ENCODE assay signal across 1 cellular context in the genomic region with DNA sequence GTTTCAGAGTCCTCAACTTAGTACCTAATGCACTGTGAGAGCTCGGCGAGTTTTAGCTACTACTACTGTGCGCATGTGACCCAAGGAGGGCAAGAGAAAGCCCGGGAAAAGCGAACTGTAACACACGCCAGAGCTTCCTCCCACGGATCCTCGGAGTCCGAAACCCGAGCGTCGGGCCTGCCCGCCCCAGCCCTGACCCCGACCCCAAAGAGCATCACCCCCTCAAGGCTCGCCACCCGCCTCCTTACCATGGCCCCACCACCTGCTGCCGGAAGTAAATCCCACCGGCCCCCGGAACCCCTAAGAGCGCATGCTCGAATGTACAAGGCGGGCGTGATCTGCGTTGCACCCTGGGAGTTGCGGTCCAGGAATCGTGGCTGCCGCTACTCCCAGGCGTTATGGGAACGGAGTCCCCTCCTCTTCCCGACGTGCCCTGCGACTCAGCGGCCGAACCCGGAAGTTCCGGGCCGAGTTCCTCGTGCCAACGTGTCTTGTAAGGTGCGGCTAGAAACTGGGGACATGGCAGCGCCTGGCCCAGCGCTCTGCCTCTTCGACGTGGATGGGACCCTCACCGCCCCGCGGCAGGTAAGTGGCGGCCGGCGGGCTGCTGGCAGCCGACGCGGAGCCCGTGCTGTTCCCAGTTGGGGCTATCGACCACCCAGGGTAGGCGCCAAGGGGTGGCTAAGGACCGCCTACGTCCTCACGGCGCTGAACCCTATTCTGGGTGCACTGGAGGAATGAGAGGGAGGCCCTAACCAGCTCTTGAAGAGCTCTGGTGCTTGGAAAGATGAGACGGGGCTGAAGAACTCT.
TF ChIP-seq lines count a peak whose summit lies in the region.

A gene (plus strand): TSS at position 476 of the 810 bp plus-strand sequence. CDS start 44 bp downstream, at position 520.
A gene with protein sequence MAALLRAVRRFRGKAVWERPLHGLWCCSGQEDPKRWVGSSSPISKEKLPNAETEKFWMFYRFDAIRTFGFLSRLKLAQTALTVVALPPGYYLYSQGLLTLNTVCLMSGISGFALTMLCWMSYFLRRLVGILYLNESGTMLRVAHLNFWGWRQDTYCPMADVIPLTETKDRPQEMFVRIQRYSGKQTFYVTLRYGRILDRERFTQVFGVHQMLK (minus strand): TSS at position 276 of the 810 bp plus-strand sequence. CDS start 25 bp downstream, at position 251.

TF ChIP-seq in H1, 55 proteins besides CTCF, POLR2A, EP300 and RAD21:
- peak; percentile 79 for TF ChIP-seq CREB1 (IDR thresholded peaks at IDR 0.05)
- peak in 1 of 2 experiments; percentile 91; a peak in 2 of 4 replicates for TF ChIP-seq HDAC2 (IDR thresholded peaks at IDR 0.05; ENCODE audit: borderline replicate concordance in 1 of 2, low read depth in 2 of 2, low read length in 2 of 2)
- no peak for TF ChIP-seq JUN (IDR thresholded peaks at IDR 0.05; ENCODE audit: low read depth, low read length)
- TF ChIP-seq BRCA1 (IDR thresholded peaks at IDR 0.05; ENCODE audit: low read depth, low read length): no peak
- peak; percentile 55 for TF ChIP-seq TAF7 (optimal IDR thresholded peaks at IDR 0.05; ENCODE audit: borderline replicate concordance, low read depth, low read length)
- TF ChIP-seq SAP30 (IDR thresholded peaks at IDR 0.05; ENCODE audit: insufficient read depth, insufficient replicate concordance, low read length): peak; percentile 98
- 0 out of 2 replicates have a peak, but pooled peaks have one; percentile 24 for TF ChIP-seq TBP (IDR thresholded peaks at IDR 0.05; ENCODE audit: low read depth, low read length)
- TF ChIP-seq, protein P1, sequence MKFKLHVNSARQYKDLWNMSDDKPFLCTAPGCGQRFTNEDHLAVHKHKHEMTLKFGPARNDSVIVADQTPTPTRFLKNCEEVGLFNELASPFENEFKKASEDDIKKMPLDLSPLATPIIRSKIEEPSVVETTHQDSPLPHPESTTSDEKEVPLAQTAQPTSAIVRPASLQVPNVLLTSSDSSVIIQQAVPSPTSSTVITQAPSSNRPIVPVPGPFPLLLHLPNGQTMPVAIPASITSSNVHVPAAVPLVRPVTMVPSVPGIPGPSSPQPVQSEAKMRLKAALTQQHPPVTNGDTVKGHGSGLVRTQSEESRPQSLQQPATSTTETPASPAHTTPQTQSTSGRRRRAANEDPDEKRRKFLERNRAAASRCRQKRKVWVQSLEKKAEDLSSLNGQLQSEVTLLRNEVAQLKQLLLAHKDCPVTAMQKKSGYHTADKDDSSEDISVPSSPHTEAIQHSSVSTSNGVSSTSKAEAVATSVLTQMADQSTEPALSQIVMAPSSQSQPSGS (IDR thresholded peaks at IDR 0.05; ENCODE audit: low read length): no peak
- no peak; the same call in none of the 2 replicates for TF ChIP-seq YY1 (IDR thresholded peaks at IDR 0.05; ENCODE audit: low read depth, low read length)
- TF ChIP-seq RXRA (IDR thresholded peaks at IDR 0.05; ENCODE audit: insufficient read depth, low read depth, low read length): no peak
- no peak for TF ChIP-seq CTBP2 (IDR thresholded peaks at IDR 0.05; ENCODE audit: borderline replicate concordance, insufficient read depth, insufficient read length, low read length)
- TF ChIP-seq, protein P2, sequence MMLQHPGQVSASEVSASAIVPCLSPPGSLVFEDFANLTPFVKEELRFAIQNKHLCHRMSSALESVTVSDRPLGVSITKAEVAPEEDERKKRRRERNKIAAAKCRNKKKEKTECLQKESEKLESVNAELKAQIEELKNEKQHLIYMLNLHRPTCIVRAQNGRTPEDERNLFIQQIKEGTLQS (IDR thresholded peaks at IDR 0.05; ENCODE audit: insufficient read depth, low read depth, low read length): no peak
- TF ChIP-seq SIX5 (IDR thresholded peaks at IDR 0.05; ENCODE audit: low read depth, low read length): peak; percentile 46
- TF ChIP-seq RNF2 (IDR thresholded peaks at IDR 0.05; ENCODE audit: borderline replicate concordance, low read depth, low read length, missing control alignments, poor library complexity, severe bottlenecking): no peak
- TF ChIP-seq POLR2AphosphoS5 (IDR thresholded peaks at IDR 0.05; ENCODE audit: low read depth, low read length): peak; percentile 75; the same call in 1 of the 2 replicates
- no peak for TF ChIP-seq FOSL1 (IDR thresholded peaks at IDR 0.05; ENCODE audit: insufficient read depth, low read depth, low read length)
- no peak for TF ChIP-seq POU5F1 (IDR thresholded peaks at IDR 0.05; ENCODE audit: low read depth, low read length)
- peak; percentile 90 for TF ChIP-seq GABPA (IDR thresholded peaks at IDR 0.05; ENCODE audit: borderline replicate concordance, insufficient read depth, low read length)
- TF ChIP-seq ASH2L (IDR thresholded peaks at IDR 0.05; ENCODE audit: low read length): peak; percentile 80
- TF ChIP-seq SP2 (IDR thresholded peaks at IDR 0.05; ENCODE audit: low read length): no peak
- 0 out of 2 replicates have a peak, but pooled peaks have one; percentile 76 for TF ChIP-seq RBBP5 (IDR thresholded peaks at IDR 0.05; ENCODE audit: borderline replicate concordance, low read depth, low read length)
- TF ChIP-seq BACH1 (IDR thresholded peaks at IDR 0.05; ENCODE audit: low read length): no peak
- no peak for TF ChIP-seq HDAC6 (IDR thresholded peaks at IDR 0.05; ENCODE audit: low read depth, low read length)
- no peak for TF ChIP-seq NRF1 (IDR thresholded peaks at IDR 0.05; ENCODE audit: low read depth, low read length)
- TF ChIP-seq, protein P3, sequence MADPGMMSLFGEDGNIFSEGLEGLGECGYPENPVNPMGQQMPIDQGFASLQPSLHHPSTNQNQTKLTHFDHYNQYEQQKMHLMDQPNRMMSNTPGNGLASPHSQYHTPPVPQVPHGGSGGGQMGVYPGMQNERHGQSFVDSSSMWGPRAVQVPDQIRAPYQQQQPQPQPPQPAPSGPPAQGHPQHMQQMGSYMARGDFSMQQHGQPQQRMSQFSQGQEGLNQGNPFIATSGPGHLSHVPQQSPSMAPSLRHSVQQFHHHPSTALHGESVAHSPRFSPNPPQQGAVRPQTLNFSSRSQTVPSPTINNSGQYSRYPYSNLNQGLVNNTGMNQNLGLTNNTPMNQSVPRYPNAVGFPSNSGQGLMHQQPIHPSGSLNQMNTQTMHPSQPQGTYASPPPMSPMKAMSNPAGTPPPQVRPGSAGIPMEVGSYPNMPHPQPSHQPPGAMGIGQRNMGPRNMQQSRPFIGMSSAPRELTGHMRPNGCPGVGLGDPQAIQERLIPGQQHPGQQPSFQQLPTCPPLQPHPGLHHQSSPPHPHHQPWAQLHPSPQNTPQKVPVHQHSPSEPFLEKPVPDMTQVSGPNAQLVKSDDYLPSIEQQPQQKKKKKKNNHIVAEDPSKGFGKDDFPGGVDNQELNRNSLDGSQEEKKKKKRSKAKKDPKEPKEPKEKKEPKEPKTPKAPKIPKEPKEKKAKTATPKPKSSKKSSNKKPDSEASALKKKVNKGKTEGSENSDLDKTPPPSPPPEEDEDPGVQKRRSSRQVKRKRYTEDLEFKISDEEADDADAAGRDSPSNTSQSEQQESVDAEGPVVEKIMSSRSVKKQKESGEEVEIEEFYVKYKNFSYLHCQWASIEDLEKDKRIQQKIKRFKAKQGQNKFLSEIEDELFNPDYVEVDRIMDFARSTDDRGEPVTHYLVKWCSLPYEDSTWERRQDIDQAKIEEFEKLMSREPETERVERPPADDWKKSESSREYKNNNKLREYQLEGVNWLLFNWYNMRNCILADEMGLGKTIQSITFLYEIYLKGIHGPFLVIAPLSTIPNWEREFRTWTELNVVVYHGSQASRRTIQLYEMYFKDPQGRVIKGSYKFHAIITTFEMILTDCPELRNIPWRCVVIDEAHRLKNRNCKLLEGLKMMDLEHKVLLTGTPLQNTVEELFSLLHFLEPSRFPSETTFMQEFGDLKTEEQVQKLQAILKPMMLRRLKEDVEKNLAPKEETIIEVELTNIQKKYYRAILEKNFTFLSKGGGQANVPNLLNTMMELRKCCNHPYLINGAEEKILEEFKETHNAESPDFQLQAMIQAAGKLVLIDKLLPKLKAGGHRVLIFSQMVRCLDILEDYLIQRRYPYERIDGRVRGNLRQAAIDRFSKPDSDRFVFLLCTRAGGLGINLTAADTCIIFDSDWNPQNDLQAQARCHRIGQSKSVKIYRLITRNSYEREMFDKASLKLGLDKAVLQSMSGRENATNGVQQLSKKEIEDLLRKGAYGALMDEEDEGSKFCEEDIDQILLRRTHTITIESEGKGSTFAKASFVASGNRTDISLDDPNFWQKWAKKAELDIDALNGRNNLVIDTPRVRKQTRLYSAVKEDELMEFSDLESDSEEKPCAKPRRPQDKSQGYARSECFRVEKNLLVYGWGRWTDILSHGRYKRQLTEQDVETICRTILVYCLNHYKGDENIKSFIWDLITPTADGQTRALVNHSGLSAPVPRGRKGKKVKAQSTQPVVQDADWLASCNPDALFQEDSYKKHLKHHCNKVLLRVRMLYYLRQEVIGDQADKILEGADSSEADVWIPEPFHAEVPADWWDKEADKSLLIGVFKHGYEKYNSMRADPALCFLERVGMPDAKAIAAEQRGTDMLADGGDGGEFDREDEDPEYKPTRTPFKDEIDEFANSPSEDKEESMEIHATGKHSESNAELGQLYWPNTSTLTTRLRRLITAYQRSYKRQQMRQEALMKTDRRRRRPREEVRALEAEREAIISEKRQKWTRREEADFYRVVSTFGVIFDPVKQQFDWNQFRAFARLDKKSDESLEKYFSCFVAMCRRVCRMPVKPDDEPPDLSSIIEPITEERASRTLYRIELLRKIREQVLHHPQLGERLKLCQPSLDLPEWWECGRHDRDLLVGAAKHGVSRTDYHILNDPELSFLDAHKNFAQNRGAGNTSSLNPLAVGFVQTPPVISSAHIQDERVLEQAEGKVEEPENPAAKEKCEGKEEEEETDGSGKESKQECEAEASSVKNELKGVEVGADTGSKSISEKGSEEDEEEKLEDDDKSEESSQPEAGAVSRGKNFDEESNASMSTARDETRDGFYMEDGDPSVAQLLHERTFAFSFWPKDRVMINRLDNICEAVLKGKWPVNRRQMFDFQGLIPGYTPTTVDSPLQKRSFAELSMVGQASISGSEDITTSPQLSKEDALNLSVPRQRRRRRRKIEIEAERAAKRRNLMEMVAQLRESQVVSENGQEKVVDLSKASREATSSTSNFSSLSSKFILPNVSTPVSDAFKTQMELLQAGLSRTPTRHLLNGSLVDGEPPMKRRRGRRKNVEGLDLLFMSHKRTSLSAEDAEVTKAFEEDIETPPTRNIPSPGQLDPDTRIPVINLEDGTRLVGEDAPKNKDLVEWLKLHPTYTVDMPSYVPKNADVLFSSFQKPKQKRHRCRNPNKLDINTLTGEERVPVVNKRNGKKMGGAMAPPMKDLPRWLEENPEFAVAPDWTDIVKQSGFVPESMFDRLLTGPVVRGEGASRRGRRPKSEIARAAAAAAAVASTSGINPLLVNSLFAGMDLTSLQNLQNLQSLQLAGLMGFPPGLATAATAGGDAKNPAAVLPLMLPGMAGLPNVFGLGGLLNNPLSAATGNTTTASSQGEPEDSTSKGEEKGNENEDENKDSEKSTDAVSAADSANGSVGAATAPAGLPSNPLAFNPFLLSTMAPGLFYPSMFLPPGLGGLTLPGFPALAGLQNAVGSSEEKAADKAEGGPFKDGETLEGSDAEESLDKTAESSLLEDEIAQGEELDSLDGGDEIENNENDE (IDR thresholded peaks at IDR 0.05; ENCODE audit: insufficient replicate concordance, low read length): no peak
- TF ChIP-seq KDM5A (IDR thresholded peaks at IDR 0.05; ENCODE audit: low read length): 0 out of 2 replicates have a peak, but pooled peaks have one; percentile 15
- TF ChIP-seq, protein P4, sequence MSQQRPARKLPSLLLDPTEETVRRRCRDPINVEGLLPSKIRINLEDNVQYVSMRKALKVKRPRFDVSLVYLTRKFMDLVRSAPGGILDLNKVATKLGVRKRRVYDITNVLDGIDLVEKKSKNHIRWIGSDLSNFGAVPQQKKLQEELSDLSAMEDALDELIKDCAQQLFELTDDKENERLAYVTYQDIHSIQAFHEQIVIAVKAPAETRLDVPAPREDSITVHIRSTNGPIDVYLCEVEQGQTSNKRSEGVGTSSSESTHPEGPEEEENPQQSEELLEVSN (IDR thresholded peaks at IDR 0.05): peak; percentile 91
- no peak for TF ChIP-seq TCF12 (IDR thresholded peaks at IDR 0.05; ENCODE audit: low read depth, low read length)
- no peak; the same call in 1 of the 2 replicates for TF ChIP-seq TEAD4 (IDR thresholded peaks at IDR 0.05; ENCODE audit: low read depth, low read length)
- TF ChIP-seq TAF1 (IDR thresholded peaks at IDR 0.05; ENCODE audit: low read depth, low read length): peak; percentile 67
- TF ChIP-seq SP4 (IDR thresholded peaks at IDR 0.05; ENCODE audit: low read length): no peak; the same call in 1 of the 2 replicates
- no peak for TF ChIP-seq CBX5 (IDR thresholded peaks at IDR 0.05; ENCODE audit: low read depth, low read length)
- TF ChIP-seq EGR1 (IDR thresholded peaks at IDR 0.05; ENCODE audit: borderline replicate concordance, low read depth, low read length): no peak
- TF ChIP-seq, protein P5, sequence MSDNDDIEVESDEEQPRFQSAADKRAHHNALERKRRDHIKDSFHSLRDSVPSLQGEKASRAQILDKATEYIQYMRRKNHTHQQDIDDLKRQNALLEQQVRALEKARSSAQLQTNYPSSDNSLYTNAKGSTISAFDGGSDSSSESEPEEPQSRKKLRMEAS (IDR thresholded peaks at IDR 0.05): peak; percentile 99
- TF ChIP-seq SIRT6 (IDR thresholded peaks at IDR 0.05; ENCODE audit: low read length): no peak
- TF ChIP-seq BCL11A (IDR thresholded peaks at IDR 0.05; ENCODE audit: low read depth in 2 of 2, low read length in 2 of 2): no peak
- TF ChIP-seq KDM1A (IDR thresholded peaks at IDR 0.05; ENCODE audit: borderline replicate concordance, low read length): no peak
- TF ChIP-seq KDM4A (IDR thresholded peaks at IDR 0.05; ENCODE audit: low read depth, low read length, severe bottlenecking): peak; percentile 62
- TF ChIP-seq JUND (IDR thresholded peaks at IDR 0.05; ENCODE audit: low read length): no peak
- peak; percentile 98 to 99 for TF ChIP-seq SIN3A (conservative IDR thresholded peaks at IDR 0.05 in 1 of 2, IDR thresholded peaks at IDR 0.05 in 1 of 2; ENCODE audit: low read depth in 1 of 2, low read length in 2 of 2)
- no peak for TF ChIP-seq MAFK (IDR thresholded peaks at IDR 0.05; ENCODE audit: low read depth, low read length)
- no peak for TF ChIP-seq CHD2 (IDR thresholded peaks at IDR 0.05; ENCODE audit: low read length)
- TF ChIP-seq CBX8 (IDR thresholded peaks at IDR 0.05; ENCODE audit: borderline replicate concordance, low read depth, low read length): no peak
- TF ChIP-seq, protein P6, sequence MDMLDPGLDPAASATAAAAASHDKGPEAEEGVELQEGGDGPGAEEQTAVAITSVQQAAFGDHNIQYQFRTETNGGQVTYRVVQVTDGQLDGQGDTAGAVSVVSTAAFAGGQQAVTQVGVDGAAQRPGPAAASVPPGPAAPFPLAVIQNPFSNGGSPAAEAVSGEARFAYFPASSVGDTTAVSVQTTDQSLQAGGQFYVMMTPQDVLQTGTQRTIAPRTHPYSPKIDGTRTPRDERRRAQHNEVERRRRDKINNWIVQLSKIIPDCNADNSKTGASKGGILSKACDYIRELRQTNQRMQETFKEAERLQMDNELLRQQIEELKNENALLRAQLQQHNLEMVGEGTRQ (IDR thresholded peaks at IDR 0.05; ENCODE audit: low read length): peak; percentile 13; the same call in 1 of the 2 replicates
- TF ChIP-seq CHD1 (IDR thresholded peaks at IDR 0.05; ENCODE audit: low read depth, low read length): no peak
- TF ChIP-seq SUZ12 (IDR thresholded peaks at IDR 0.05; ENCODE audit: low read length): no peak
- peak; percentile 36; the same call in 1 of the 2 replicates for TF ChIP-seq SP1 (IDR thresholded peaks at IDR 0.05; ENCODE audit: low read depth, low read length)
- TF ChIP-seq PHF8 (conservative IDR thresholded peaks at IDR 0.05; ENCODE audit: low read depth, low read length): peak; percentile 66
